In the genomic region with DNA sequence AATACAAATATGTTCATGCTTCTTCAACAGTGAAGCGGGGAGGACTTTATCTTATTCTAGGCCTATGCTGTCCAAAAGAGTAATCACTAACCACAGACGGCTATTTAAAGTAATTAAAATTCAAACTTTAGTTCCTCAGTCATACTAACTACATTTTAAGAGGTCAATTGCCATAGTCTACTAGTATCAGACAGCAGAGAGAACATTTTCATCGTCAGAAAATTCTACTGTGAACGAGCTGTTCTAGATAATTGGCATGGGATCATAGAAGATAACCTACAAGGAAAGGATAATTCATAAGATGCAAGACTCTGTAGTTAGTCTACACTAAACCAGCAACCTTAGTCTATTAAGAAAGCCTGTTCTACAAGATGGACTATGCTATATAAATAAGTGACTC, we compare ENCODE assay signal across 33 cellular contexts. TPM values are rescaled to one million over a fixed set of nuclear protein-coding genes. Genes with fewer than 3 reads are reported as not detected.
"Had no signal": no experiment of that assay in that cellular context is flagged by ENCODE, and none has a peak within 500 bp of the region (broad histone marks: within the 10 kb centered on the region; RNA-seq: fewer than 3 reads in every experiment).

No MANE protein-coding gene starts in this region.

- H3K4me3 ChIP-seq: cardiac muscle cell had no signal

- ATAC-seq: activated CD8-positive, alpha-beta memory T cell treated with anti-CD3 and anti-CD28 coated beads, Interleukin-2, amount 10 ng/mL, durations not matched to agents 7 days and 5 days; Panc1 had no signal

- H3K36me3 ChIP-seq: brain microvascular endothelial cell, cardiac muscle cell, WERI-Rb-1 had no signal

- H3K27me3 ChIP-seq: brain microvascular endothelial cell, cardiac muscle cell had no signal

- DNase-seq: activated CD4-positive, alpha-beta memory T cell treated with anti-CD3 and anti-CD28 coated beads, Interleukin-2, amount 10 ng/mL, durations not matched to agents 7 days and 5 days; activated CD4-positive, alpha-beta T cell treated with anti-CD3 and anti-CD28 coated beads for 1 hour; activated CD4-positive, alpha-beta T cell treated with anti-CD3 and anti-CD28 coated beads for 48 hours; activated CD4-positive, CD25-positive, alpha-beta regulatory T cell; activated CD8-positive, alpha-beta memory T cell treated with anti-CD3 and anti-CD28 coated beads for 24 hours; activated CD8-positive, alpha-beta memory T cell treated with anti-CD3 and anti-CD28 coated beads, Interleukin-2, amount 10 ng/mL, durations not matched to agents 7 days and 5 days; activated CD8-positive, alpha-beta memory T cell treated with anti-CD3 and anti-CD28 coated beads, Interleukin-2, amount 50 U/mL, for 48 hours; activated effector memory CD4-positive, alpha-beta T cell treated with Interleukin-2 at 50 U/mL for 16 hours; activated naive CD4-positive, alpha-beta T cell treated with anti-CD3 and anti-CD28 coated beads, Interleukin-2, amount 10 ng/mL, durations not matched to agents 7 days and 5 days; activated naive CD8-positive, alpha-beta T cell treated with anti-CD3 and anti-CD28 coated beads for 36 hours; activated T-cell treated with anti-CD3 and anti-CD28 coated beads, Interleukin-2, amount 50 U/mL, for 48 hours; amniotic stem cell; aorta; brain microvascular endothelial cell; Karpas-422; KBM-7; NCI-H1105; NCI-H1417 treated with DMSO at 0.1 percent for 48 hours; NCI-H187 treated with DMSO at 0.1 percent for 48 hours; NCI-H2081; NCI-H2171 treated with DMSO at 0.1 percent for 48 hours; NCI-H2227 treated with DMSO at 0.1 percent for 48 hours; NCI-H524 treated with DMSO at 0.1 percent for 48 hours; SIG-M5; SW 1271; T-helper 1 cell; T-helper 2 cell; T-helper 9 cell; WERI-Rb-1 had no signal

- H3K27ac ChIP-seq: brain microvascular endothelial cell, cardiac muscle cell, WERI-Rb-1 had no signal

RNA-seq across cellular contexts. Expression of gene PRKN, which starts 44.4 kb away (rescaled TPM):
- total RNA-seq: activated CD8-positive, alpha-beta memory T cell treated with anti-CD3 and anti-CD28 coated beads, Interleukin-2, amount 10 ng/mL, durations not matched to agents 7 days and 5 days; RPMI7951 had no signal

RNA-seq across cellular contexts. Expression of gene PACRG, which starts 44.6 kb away (rescaled TPM):
- total RNA-seq: activated CD4-positive, alpha-beta memory T cell treated with anti-CD3 and anti-CD28 coated beads, Interleukin-2, amount 10 ng/mL, durations not matched to agents 7 days and 5 days; activated CD8-positive, alpha-beta memory T cell treated with anti-CD3 and anti-CD28 coated beads, Interleukin-2, amount 10 ng/mL, durations not matched to agents 7 days and 5 days; MCF 10A; RPMI7951 had no signal
